Comparison of ENCODE assay signal across 8 cellular contexts in genomic region chr15:50116477-50116876, GRCh38. TPM values are rescaled to one million over a fixed set of nuclear protein-coding genes. Genes with fewer than 3 reads are reported as not detected.
DNase-seq lines count a peak whose midpoint lies in the region; ATAC-seq and TF ChIP-seq lines count a peak whose summit lies in the region.

No MANE protein-coding gene starts in this region.

- ATAC-seq in GM23338 (peak; percentile 87), GM19397 (IDR thresholded peaks at IDR 0.05; ENCODE audit: unreplicated experiment) (no peak)

- no peak overlapping the region for H3K4me3 Mint-ChIP-seq in GM23338

- H3K4me2 ChIP-seq in GM23338 = no peak overlapping the region
- H3K4me2 ChIP-seq in OCI-LY7 (ENCODE audit: low read length) = no peak overlapping the region

- H3K9me3 Mint-ChIP-seq in GM23338 = no peaks in the 10 kb centered on the region; the same call in 1 of the 3 replicates

- no peaks in the 10 kb centered on the region for H3K36me3 ChIP-seq in BJ (ENCODE audit: control insufficient read depth, insufficient read depth, low read length)
- H3K36me3 ChIP-seq in GM23338 (ENCODE audit: insufficient read depth) = no peaks in the 10 kb centered on the region
- H3K36me3 ChIP-seq in OCI-LY7 (ENCODE audit: insufficient read depth, low read length) = no peaks in the 10 kb centered on the region

- H2AFZ ChIP-seq in GM23338 = no peak overlapping the region
- no peak overlapping the region for H2AFZ ChIP-seq in OCI-LY7 (ENCODE audit: low read length)

- H3K27me3 ChIP-seq in BJ (ENCODE audit: control insufficient read depth, insufficient read depth, low read length) = no peaks in the 10 kb centered on the region
- no peaks in the 10 kb centered on the region for H3K27me3 ChIP-seq in GM23338 (ENCODE audit: insufficient read depth)

- H3K4me3 ChIP-seq in BJ (ENCODE audit: low read depth, low read length) (no peak overlapping the region), GM23338 (no peak overlapping the region), OCI-LY7 (ENCODE audit: low read depth, low read length, poor library complexity, severe bottlenecking) (no peak overlapping the region), fibroblast of mammary gland (ENCODE audit: control insufficient read depth, low read depth, low read length) (no peak overlapping the region)

- BruUV-seq in OCI-LY7 (replicated peaks; lab: Mats Ljungman, UMichigan) = no TSS peak

- no peaks in the 10 kb centered on the region for H3K79me2 ChIP-seq in GM23338 (replicated peaks; ENCODE audit: insufficient read depth)
- H3K79me2 ChIP-seq in OCI-LY7 (ENCODE audit: insufficient read depth, low read depth, low read length) = no peaks in the 10 kb centered on the region

- H4K20me1 ChIP-seq in GM23338 (replicated peaks; ENCODE audit: insufficient read depth) (no peaks in the 10 kb centered on the region), OCI-LY7 (ENCODE audit: insufficient read depth, low read length) (no peaks in the 10 kb centered on the region)

- DNase-seq in BJ (ENCODE audit: low read depth) (no peak), GM23338 (ENCODE audit: low spot score) (peak; percentile 92), OCI-LY7 (ENCODE audit: low spot score) (peak; percentile 40), fibroblast of mammary gland (ENCODE audit: low read depth) (peak; percentile 76), mesenteric fat pad (ENCODE audit: low spot score) (no peak), NCI-H1105 treated with DMSO at 0.1 percent for 48 hours (lab: John Stamatoyannopoulos, UW) (no peak)
- no peak for DNase-seq in activated T-cell treated with anti-CD3 and anti-CD28 coated beads, Interleukin-2, amount 50 U/mL, for 48 hours

- no peak overlapping the region for H3K27ac Mint-ChIP-seq in GM23338

- H3K36me3 Mint-ChIP-seq in GM23338 (ENCODE audit: low read depth) = no peaks in the 10 kb centered on the region

- TF ChIP-seq CTCF in BJ (IDR thresholded peaks at IDR 0.05; ENCODE audit: insufficient read depth, low read depth, low read length) (peak; percentile 37), GM23338 (conservative IDR thresholded peaks at IDR 0.05; ENCODE audit: low read depth in 2 of 2) (peak; percentile 67 to 79), OCI-LY7 (conservative IDR thresholded peaks at IDR 0.05; ENCODE audit: low read length) (peak; percentile 63), fibroblast of mammary gland (conservative IDR thresholded peaks at IDR 0.05; ENCODE audit: control insufficient read depth, insufficient read depth, low read depth, low read length) (peak; percentile 56)

- CTCF ChIA-PET in BJ (lab: Yijun Ruan, JAX) (interaction anchor here (1.1 to 1.2 kb wide), 2 partner anchors 10 to 12 kb away, joined by 3 to 4 read pairs; no protein-coding TSS in a partner anchor), OCI-LY7 (lab: Charles Lee; ENCODE audit: unreplicated experiment) (no interaction called here)

- H3F3A ChIP-seq in GM23338 (replicated peaks; ENCODE audit: low read depth) = no peaks in the 10 kb centered on the region

- intact Hi-C loops in OCI-LY7 (cut with micrococcal nuclease; ENCODE audit: unreplicated experiment) = no loop called here

- POLR2A ChIA-PET in BJ (lab: Charles Lee) = no interaction called here
- POLR2A ChIA-PET in OCI-LY7 (lab: Charles Lee) = no interaction called here

- H3K9me2 ChIP-seq in GM23338 (ENCODE audit: insufficient read depth) (no peaks in the 10 kb centered on the region), OCI-LY7 (ENCODE audit: insufficient read depth, low read length) (no peaks in the 10 kb centered on the region)

- peaks cover 9% of the 10 kb centered on the region for H3K4me1 Mint-ChIP-seq in GM23338

- H3K4me1 ChIP-seq in GM23338 (ENCODE audit: insufficient read depth) = no peaks in the 10 kb centered on the region
- H3K4me1 ChIP-seq in OCI-LY7 (ENCODE audit: insufficient read depth, low read length, poor library complexity, severe bottlenecking) = no peaks in the 10 kb centered on the region

- no peaks in the 10 kb centered on the region for H3K9me3 ChIP-seq in OCI-LY7 (ENCODE audit: low read length)

- H3K27ac ChIP-seq in GM23338 (ENCODE audit: low read depth) = no peak overlapping the region
- H3K27ac ChIP-seq in OCI-LY7 (ENCODE audit: low read depth, low read length, poor library complexity, severe bottlenecking) = no peak overlapping the region

- peaks cover 2% of the 10 kb centered on the region for H3K27me3 Mint-ChIP-seq in GM23338 (ENCODE audit: insufficient read depth, low read depth, poor library complexity)

TF ChIP-seq in GM23338, 12 proteins besides CTCF, POLR2A, EP300 and RAD21 (continues in another document):
- TF ChIP-seq EZH2 (IDR thresholded peaks at IDR 0.05; ENCODE audit: low read depth, unreplicated experiment) (no peak), REST (IDR thresholded peaks at IDR 0.05; ENCODE audit: unreplicated experiment) (no peak)

RNA-seq across cellular contexts. Expression of gene ATP8B4, which starts 2.6 kb away (rescaled TPM):
- polyA plus RNA-seq in BJ (2011; rRNA removed) (0.23 and 0.44 TPM in 2 replicates), GM23338 (2016; fragmentation: Nextera tagmentation; extraction: Ambion mirVana) (0.07 TPM in 1 of 2 replicates, not detected in the other)
- polyA minus RNA-seq in BJ (2011; rRNA and poly(A)+ RNA removed) = 0.36 and 0.62 TPM in 2 replicates
- 0.24 and 4.5 TPM in 2 replicates for total RNA-seq in GM23338 (2014; rRNA removed; shearing (Covaris generic))
- not detected in 2 replicates for total RNA-seq in OCI-LY7 (2014; rRNA removed; shearing (Covaris generic))
- total RNA-seq in OCI-LY7 (2022) (not detected in 2 replicates), mesenteric fat pad (31.5 TPM)

Comparison
In these comparisons a context has a peak if more than half of its experiments do, and no peak if none do; other contexts are left out.
1. DNase-seq: peak in GM23338 (single experiment), OCI-LY7 (single experiment) and fibroblast of mammary gland (single experiment); none in BJ (single experiment), mesenteric fat pad (single experiment), NCI-H1105 treated with DMSO at 0.1 percent for 48 hours (single experiment) and activated T-cell treated with anti-CD3 and anti-CD28 coated beads, Interleukin-2, amount 50 U/mL, for 48 hours (0 of 2).
2. Peak in every context shown above with its lines, with median percentiles within 50 percentile points of each other: CTCF ChIP-seq.